In genomic region chr15:68205949-68206539, GRCh38 we compare ENCODE assay signal across 9 cellular contexts. TPM values are rescaled to one million over a fixed set of nuclear protein-coding genes. Genes with fewer than 3 reads are reported as not detected.
DNase-seq lines count a peak whose midpoint lies in the region; ATAC-seq and TF ChIP-seq lines count a peak whose summit lies in the region.
"Had no signal": no experiment of that assay in that cellular context is flagged by ENCODE, and none has a peak within 500 bp of the region (broad histone marks: within the 10 kb centered on the region; RNA-seq: fewer than 3 reads in every experiment).

No MANE protein-coding gene starts in this region.

- TF ChIP-seq CTCF in 22Rv1 (IDR thresholded peaks at IDR 0.05) (no peak), endothelial cell (IDR thresholded peaks at IDR 0.05; ENCODE audit: unreplicated experiment) (no peak)

- no peaks in the 10 kb centered on the region for H3K9me3 Mint-ChIP-seq in endothelial cell (ENCODE audit: unreplicated experiment)

- H3K9me3 ChIP-seq in mononuclear cell (ENCODE audit: low read depth, low read length): no peaks in the 10 kb centered on the region

- H3K27me3 Mint-ChIP-seq in endothelial cell (ENCODE audit: unreplicated experiment): peaks cover 13% of the 10 kb centered on the region

- peak overlapping the region; percentile 32 for H3K4me3 ChIP-seq in mononuclear cell (ENCODE audit: low read length)

- no peak for ATAC-seq in GM21367 (IDR thresholded peaks at IDR 0.05; ENCODE audit: unreplicated experiment)
- no peak for ATAC-seq in GM21360 (IDR thresholded peaks at IDR 0.05; ENCODE audit: unreplicated experiment)

- peaks cover 64% of the 10 kb centered on the region for H3K4me1 Mint-ChIP-seq in endothelial cell (ENCODE audit: unreplicated experiment)

- H3K27me3 ChIP-seq in mononuclear cell (ENCODE audit: insufficient read depth, low read length): no peaks in the 10 kb centered on the region

- H3K36me3 Mint-ChIP-seq in endothelial cell (ENCODE audit: low read depth, unreplicated experiment): peaks cover 3% of the 10 kb centered on the region

- H3K4me1 ChIP-seq in mononuclear cell (ENCODE audit: insufficient read depth, low read length): peaks cover 75% of the 10 kb centered on the region

- H3K27ac ChIP-seq in 22Rv1: peak overlapping the region; percentile 73

- DNase-seq in Kasumi-1 (lab: John Stamatoyannopoulos, UW) (peak; percentile 90 to 93), endothelial cell (ENCODE audit: low spot score) (no peak), NCI-H1694 (lab: John Stamatoyannopoulos, UW) (no peak), D341Med (ENCODE audit: low spot score) (no peak)
- DNase-seq: foreskin melanocyte had no signal

- no peak overlapping the region for H3K4me3 Mint-ChIP-seq in endothelial cell (ENCODE audit: unreplicated experiment)

- peak overlapping the region; percentile 86 for H3K27ac Mint-ChIP-seq in endothelial cell (ENCODE audit: unreplicated experiment)

RNA-seq across cellular contexts. Expression of gene CALML4, which starts 0.9 kb away (rescaled TPM):
- 11.0 TPM for total RNA-seq in endothelial cell (ENCODE audit: unreplicated experiment)
- 5.2 TPM for total RNA-seq in mononuclear cell

RNA-seq across cellular contexts. Expression of gene CLN6, which starts 23.5 kb away (rescaled TPM):
- total RNA-seq in endothelial cell (ENCODE audit: unreplicated experiment): 42.1 TPM
- 9.3 TPM for total RNA-seq in mononuclear cell

Comparison
In these comparisons a context has a peak if more than half of its experiments do, and no peak if none do; other contexts are left out.
1. DNase-seq: peak in Kasumi-1 (2 of 2); none in endothelial cell (single experiment), NCI-H1694 (single experiment) and D341Med (single experiment).